ENCODE assay signal across 1 cellular context in genomic region chr1:234604726-234605492, GRCh38.
TF ChIP-seq lines count a peak whose summit lies in the region.

No MANE protein-coding gene starts in this region.

TF ChIP-seq in HEK293, 187 proteins besides CTCF, POLR2A, EP300 and RAD21 (continued from another document):
- TF ChIP-seq PRDM6 (tag by site-specific recombination; IDR thresholded peaks at IDR 0.05): peak; percentile 99
- peak; percentile 17; the same call in 1 of the 2 replicates for TF ChIP-seq ZNF692 (tag by site-specific recombination; IDR thresholded peaks at IDR 0.05)
- peak; percentile 70; the same call in 1 of the 2 replicates for TF ChIP-seq ZFP37 (tag by site-specific recombination; IDR thresholded peaks at IDR 0.05)
- TF ChIP-seq SCRT1 (tag by site-specific recombination; IDR thresholded peaks at IDR 0.05; ENCODE audit: borderline replicate concordance): 0 out of 2 replicates have a peak, but pooled peaks have one; percentile 43
- peak; percentile 17; the same call in 1 of the 2 replicates for TF ChIP-seq ZSCAN30 (tag by site-specific recombination; IDR thresholded peaks at IDR 0.05)
- TF ChIP-seq ZNF23 (tag by site-specific recombination; IDR thresholded peaks at IDR 0.05; ENCODE audit: borderline replicate concordance): no peak
- TF ChIP-seq ZNF473 (tag by site-specific recombination; IDR thresholded peaks at IDR 0.05): no peak
- peak; percentile 95 for TF ChIP-seq FEZF1 (tag by site-specific recombination; IDR thresholded peaks at IDR 0.05)
- TF ChIP-seq ZNF366 (tag by site-specific recombination; conservative IDR thresholded peaks at IDR 0.05): peak; percentile 70
- TF ChIP-seq ZBTB20 (tag by site-specific recombination; IDR thresholded peaks at IDR 0.05): peak; percentile 50; the same call in 1 of the 2 replicates
- no peak for TF ChIP-seq ZNF157 (tag by site-specific recombination; IDR thresholded peaks at IDR 0.05)
